24 cellular contexts compared by ENCODE assay signal in the genomic region with DNA sequence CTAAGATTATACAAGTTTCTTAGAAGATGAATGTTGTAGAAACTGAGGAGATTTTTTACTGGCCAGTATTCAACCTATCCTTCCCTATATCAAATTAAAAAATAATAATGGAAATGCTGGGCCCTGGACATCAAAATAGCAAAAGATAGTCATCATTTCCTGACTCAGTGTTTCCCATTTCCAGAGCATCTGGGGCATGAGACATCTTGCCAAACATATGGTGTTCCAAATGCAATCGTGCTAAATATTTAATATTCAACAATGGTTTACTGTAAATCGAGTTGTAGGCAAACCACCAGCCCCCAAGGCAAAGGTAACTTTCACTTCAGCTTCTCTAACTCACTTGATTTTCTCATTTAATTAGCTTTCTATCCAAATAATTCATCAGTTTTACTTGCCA.
A peak's percentile ranks its signal among the peaks of the same experiment; 100 is the strongest.
DNase-seq lines count a peak whose midpoint lies in the region; TF ChIP-seq lines count a peak whose summit lies in the region.
"Had no signal": no experiment of that assay in that cellular context is flagged by ENCODE, and none has a peak within 500 bp of the region (broad histone marks: within the 10 kb centered on the region; RNA-seq: fewer than 3 reads in every experiment).

No MANE protein-coding gene starts in this region.

- H3K9ac ChIP-seq in colonic mucosa (ENCODE audit: low read depth in 2 of 2, low read length in 2 of 2) = no peak overlapping the region

- no peaks in the 10 kb centered on the region for H3K9me3 ChIP-seq in colonic mucosa
- H3K9me3 ChIP-seq: ascending aorta had no signal

- no peak overlapping the region for H3K4me3 ChIP-seq in colonic mucosa
- H3K4me3 ChIP-seq: ascending aorta, dorsolateral prefrontal cortex, stomach, tibial artery had no signal

- no peaks in the 10 kb centered on the region for H3K4me1 ChIP-seq in colonic mucosa
- H3K4me1 ChIP-seq: ascending aorta, stomach, tibial artery had no signal

- intact Hi-C loops in colonic mucosa (cut with DNase I) = no loop called here

- DNase-seq in DMS 273 treated with DMSO at 0.1 percent for 48 hours (lab: John Stamatoyannopoulos, UW) (peak; percentile 37), M059J (ENCODE audit: low read depth) (peak; percentile 7), dermis microvascular lymphatic vessel endothelial cell (ENCODE audit: low read depth in 2 of 2) (peak; percentile 45 to 69), myocyte (ENCODE audit: low read depth) (peak; percentile 21), colonic mucosa (no peak), OCI-M1 (lab: John Stamatoyannopoulos, UW) (no peak), NCI-H82 treated with DMSO at 0.1 percent for 48 hours (lab: John Stamatoyannopoulos, UW; ENCODE audit: unreplicated experiment) (no peak)
- DNase-seq: activated CD4-positive, alpha-beta T cell treated with anti-CD3 and anti-CD28 coated beads for 1 hour; activated CD8-positive, alpha-beta T cell treated with anti-CD3 and anti-CD28 coated beads for 36 hours; activated effector memory CD4-positive, alpha-beta T cell treated with anti-CD3 and anti-CD28 coated beads, Interleukin-2, amount 50 U/mL, for 16 hours; activated naive CD8-positive, alpha-beta T cell treated with anti-CD3 and anti-CD28 coated beads for 36 hours; caudate nucleus; dorsolateral prefrontal cortex; H9; head of caudate nucleus; NCI-H1105; NCI-H2081 treated with DMSO at 0.1 percent for 48 hours; NCI-H82; RPMI8226; stimulated activated CD8-positive, alpha-beta memory T cell treated with anti-CD3 and anti-CD28 coated beads, Interleukin-4, amount 100 ng/mL, for 48 hours; stomach; tibial artery had no signal

- H3K27me3 ChIP-seq in colonic mucosa = no peaks in the 10 kb centered on the region
- H3K27me3 ChIP-seq: ascending aorta, dorsolateral prefrontal cortex, stomach, tibial artery had no signal

- no peak for TF ChIP-seq CTCF in colonic mucosa (IDR thresholded peaks at IDR 0.05)

- no peak overlapping the region for H3K27ac ChIP-seq in colonic mucosa
- H3K27ac ChIP-seq: ascending aorta, C4-2B, dorsolateral prefrontal cortex, stomach, tibial artery had no signal

- H3K36me3 ChIP-seq in colonic mucosa = no peaks in the 10 kb centered on the region
- H3K36me3 ChIP-seq: ascending aorta, stomach had no signal

Comparison
In these comparisons a context has a peak if more than half of its experiments do, and no peak if none do; other contexts are left out.
1. DNase-seq: peak in DMS 273 treated with DMSO at 0.1 percent for 48 hours (single experiment), M059J (single experiment), dermis microvascular lymphatic vessel endothelial cell (2 of 2) and myocyte (single experiment); none in colonic mucosa (single experiment), OCI-M1 (single experiment) and NCI-H82 treated with DMSO at 0.1 percent for 48 hours (single experiment).